ENCODE assay signal across 28 cellular contexts in genomic region chr3:39927479-39927878, GRCh38.
"Had no signal": no experiment of that assay in that cellular context is flagged by ENCODE, and none has a peak within 500 bp of the region (broad histone marks: within the 10 kb centered on the region; RNA-seq: fewer than 3 reads in every experiment).

No MANE protein-coding gene starts in this region.

- ATAC-seq: naive thymus-derived CD8-positive, alpha-beta T cell; natural killer cell treated with Interleukin-12 subunit alpha and Interleukin-12 subunit beta and Interleukin-15 and Interleukin-18, amount 100 ng/mL, for 72 hours; pancreas; psoas muscle; right cardiac atrium; sciatic nerve; stimulated activated memory B cell treated with anti-CD40 and anti-IgM and Interleukin-4, amounts not matched to agents 10 μg/mL and 1 μg/mL and 100 μg/mL, for 72 hours; upper lobe of right lung had no signal

- H3K27ac ChIP-seq: neutrophil, pancreas, psoas muscle, skin epidermis, spleen, stomach, suprapubic skin, testis, tibial artery, transverse colon, upper lobe of right lung, uterus had no signal

- H3K9me3 ChIP-seq: neutrophil, pancreas, testis, upper lobe of right lung, uterus had no signal

- H3K27me3 ChIP-seq: neutrophil, pancreas, spleen, stomach, suprapubic skin, testis, tibial artery, transverse colon, upper lobe of right lung, uterus had no signal

- H3K4me2 ChIP-seq: smooth muscle cell had no signal

- H3K4me3 ChIP-seq: pancreas, psoas muscle, skin epidermis, smooth muscle cell, spleen, stomach, suprapubic skin, testis, tibial artery, transverse colon, upper lobe of right lung, uterus had no signal

- H3K4me1 ChIP-seq: pancreas, psoas muscle, spleen, stomach, suprapubic skin, testis, transverse colon, upper lobe of right lung, uterus had no signal

- H3K36me3 ChIP-seq: neutrophil, pancreas, spleen, stomach, suprapubic skin, tibial artery, transverse colon, upper lobe of right lung, uterus had no signal

- DNase-seq: naive B cell; naive thymus-derived CD8-positive, alpha-beta T cell; nephron progenitor cell; nucleus accumbens; pancreas; posterior cingulate gyrus; psoas muscle; right cardiac atrium; spleen; stimulated activated CD4-positive, alpha-beta T cell treated with anti-CD3 and anti-CD28 coated beads, Interleukin-12 subunit alpha, Interleukin-12 subunit beta, amount 100 ng/mL, for 4 hours; stimulated activated CD4-positive, alpha-beta T cell treated with anti-CD3 and anti-CD28 coated beads, Interleukin-1b, Interleukin-23, amount 100 ng/mL, for 48 hours; stimulated activated CD4-positive, alpha-beta T cell treated with anti-CD3 and anti-CD28 coated beads, Interleukin-4, amount 100 ng/mL, for 1 hour; stimulated activated CD4-positive, alpha-beta T cell treated with anti-CD3 and anti-CD28 coated beads, Interleukin-4, amount 100 ng/mL, for 4 hours; stimulated activated CD8-positive, alpha-beta memory T cell treated with anti-CD3 and anti-CD28 coated beads, Interleukin-4, amount 100 ng/mL, for 48 hours; stimulated activated naive CD4-positive, alpha-beta T cell; stomach; testis; tibial artery; transverse colon; upper lobe of right lung; uterus had no signal
